Comparison of ENCODE assay signal across 1 cellular context in genomic region chr13:21013682-21014038, GRCh38.
TF ChIP-seq lines count a peak whose summit lies in the region.

No MANE protein-coding gene starts in this region.

TF ChIP-seq in IMR-90, 13 proteins besides CTCF, POLR2A, EP300 and RAD21:
- TF ChIP-seq, protein P1, sequence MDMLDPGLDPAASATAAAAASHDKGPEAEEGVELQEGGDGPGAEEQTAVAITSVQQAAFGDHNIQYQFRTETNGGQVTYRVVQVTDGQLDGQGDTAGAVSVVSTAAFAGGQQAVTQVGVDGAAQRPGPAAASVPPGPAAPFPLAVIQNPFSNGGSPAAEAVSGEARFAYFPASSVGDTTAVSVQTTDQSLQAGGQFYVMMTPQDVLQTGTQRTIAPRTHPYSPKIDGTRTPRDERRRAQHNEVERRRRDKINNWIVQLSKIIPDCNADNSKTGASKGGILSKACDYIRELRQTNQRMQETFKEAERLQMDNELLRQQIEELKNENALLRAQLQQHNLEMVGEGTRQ (IDR thresholded peaks at IDR 0.05; ENCODE audit: low read depth, low read length), result no peak
- no peak for TF ChIP-seq BHLHE40 (IDR thresholded peaks at IDR 0.05; ENCODE audit: low read depth, low read length)
- TF ChIP-seq MAFK (IDR thresholded peaks at IDR 0.05; ENCODE audit: low read depth, low read length), result no peak
- TF ChIP-seq, protein P2, sequence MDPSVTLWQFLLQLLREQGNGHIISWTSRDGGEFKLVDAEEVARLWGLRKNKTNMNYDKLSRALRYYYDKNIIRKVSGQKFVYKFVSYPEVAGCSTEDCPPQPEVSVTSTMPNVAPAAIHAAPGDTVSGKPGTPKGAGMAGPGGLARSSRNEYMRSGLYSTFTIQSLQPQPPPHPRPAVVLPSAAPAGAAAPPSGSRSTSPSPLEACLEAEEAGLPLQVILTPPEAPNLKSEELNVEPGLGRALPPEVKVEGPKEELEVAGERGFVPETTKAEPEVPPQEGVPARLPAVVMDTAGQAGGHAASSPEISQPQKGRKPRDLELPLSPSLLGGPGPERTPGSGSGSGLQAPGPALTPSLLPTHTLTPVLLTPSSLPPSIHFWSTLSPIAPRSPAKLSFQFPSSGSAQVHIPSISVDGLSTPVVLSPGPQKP (IDR thresholded peaks at IDR 0.05; ENCODE audit: borderline replicate concordance, low read depth, low read length), result no peak
- no peak for TF ChIP-seq RFX5 (IDR thresholded peaks at IDR 0.05; ENCODE audit: low read depth, low read length)
- no peak for TF ChIP-seq MAZ (IDR thresholded peaks at IDR 0.05; ENCODE audit: borderline replicate concordance, low read depth, low read length)
- TF ChIP-seq MXI1 (IDR thresholded peaks at IDR 0.05; ENCODE audit: borderline replicate concordance, low read depth, low read length), result no peak
- TF ChIP-seq NFE2L2 (IDR thresholded peaks at IDR 0.05; ENCODE audit: low read depth, low read length), result no peak
- no peak for TF ChIP-seq CHD1 (IDR thresholded peaks at IDR 0.05; ENCODE audit: low read depth, low read length)
- TF ChIP-seq RCOR1 (IDR thresholded peaks at IDR 0.05; ENCODE audit: insufficient replicate concordance, low read length), result no peak
